Comparison of ENCODE assay signal across 11 cellular contexts in genomic region chr2:219469186-219469724, GRCh38.
A peak's percentile ranks its signal among the peaks of the same experiment; 100 is the strongest.
DNase-seq lines count a peak whose midpoint lies in the region; ATAC-seq and TF ChIP-seq lines count a peak whose summit lies in the region.
"Had no signal": no experiment of that assay in that cellular context is flagged by ENCODE, and none has a peak within 500 bp of the region (broad histone marks: within the 10 kb centered on the region; RNA-seq: fewer than 3 reads in every experiment).

No MANE protein-coding gene starts in this region.

- TF ChIP-seq POLR2A in NB4 (IDR thresholded peaks at IDR 0.05; ENCODE audit: extremely low read depth, insufficient read length) = no peak

- ATAC-seq in GM18519 (IDR thresholded peaks at IDR 0.05; ENCODE audit: low FRiP score, unreplicated experiment) (no peak), GM18511 (IDR thresholded peaks at IDR 0.05; ENCODE audit: unreplicated experiment) (no peak)

- TF ChIP-seq CTCF in NB4 (IDR thresholded peaks at IDR 0.05; ENCODE audit: low read depth, low read length) (no peak), cardiac fibroblast (IDR thresholded peaks at IDR 0.05; ENCODE audit: low read depth, low read length) (no peak)

- DNase-seq in AG20443 (ENCODE audit: low spot score) (peak; percentile 85), NB4 (ENCODE audit: low read depth) (peak; percentile 80), cardiac fibroblast (ENCODE audit: low read depth in 2 of 2) (peak; percentile 49 to 64), islet precursor cell (peak; percentile 87), NCI-H510A (lab: John Stamatoyannopoulos, UW) (no peak)
- no peak for DNase-seq in activated CD4-positive, alpha-beta T cell treated with anti-CD3 and anti-CD28 coated beads for 48 hours
- DNase-seq: activated CD8-positive, alpha-beta memory T cell treated with anti-CD3 and anti-CD28 coated beads, Interleukin-2, amount 50 U/mL, for 48 hours; NCI-H1092; stimulated activated naive CD4-positive, alpha-beta T cell had no signal

- H3K4me3 ChIP-seq in NB4 (ENCODE audit: low read depth, low read length) (no peak overlapping the region), cardiac fibroblast (replicated peaks in 1 of 2; ENCODE audit: low read depth in 2 of 2, low read length in 2 of 2) (no peak overlapping the region)

Comparison
In these comparisons a context has a peak if more than half of its experiments do, and no peak if none do; other contexts are left out.
1. DNase-seq: peak in AG20443 (single experiment), NB4 (single experiment), cardiac fibroblast (2 of 2) and islet precursor cell (single experiment); none in NCI-H510A (single experiment) and activated CD4-positive, alpha-beta T cell treated with anti-CD3 and anti-CD28 coated beads for 48 hours (single experiment).